9 cellular contexts compared by ENCODE assay signal in the genomic region with DNA sequence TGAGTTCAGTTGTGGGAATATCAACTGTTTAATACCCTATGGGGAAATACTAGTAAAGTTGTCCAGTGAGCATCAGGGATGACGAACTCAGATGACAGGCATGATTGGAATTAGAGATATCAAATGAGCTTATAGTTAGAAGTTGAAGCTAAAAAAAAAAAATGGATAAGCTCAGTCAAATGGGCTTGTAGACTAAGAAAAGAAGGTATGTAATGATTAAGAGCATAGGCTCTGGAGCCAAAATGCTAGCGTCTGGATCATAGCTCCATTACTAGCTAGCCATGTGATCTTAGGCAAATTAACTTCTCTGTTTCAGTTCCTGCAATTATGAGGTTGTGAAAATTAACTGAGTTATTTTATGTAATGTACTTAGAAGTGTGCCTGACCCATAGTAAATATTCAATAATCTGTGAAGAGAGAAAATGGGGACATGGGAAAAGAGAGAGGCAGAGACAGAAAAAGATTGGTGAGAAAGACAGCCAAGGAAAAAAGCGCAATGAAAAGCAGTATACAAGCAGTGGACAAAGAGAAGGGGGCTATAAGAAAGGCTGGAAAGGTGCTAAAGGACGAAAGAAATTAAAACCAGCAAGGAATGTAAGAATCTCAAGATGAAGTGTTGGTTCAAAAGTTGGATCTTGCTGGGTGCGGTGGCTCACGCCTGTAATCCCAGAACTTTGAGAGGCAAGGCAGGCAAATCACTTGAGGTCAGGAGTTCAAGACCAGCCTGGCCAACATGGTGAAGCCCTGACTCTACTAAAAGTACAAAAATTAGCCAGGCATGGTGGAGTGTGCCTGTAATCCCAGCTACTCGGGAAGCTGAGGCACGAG.
A peak's percentile ranks its signal among the peaks of the same experiment; 100 is the strongest.
DNase-seq lines count a peak whose midpoint lies in the region; ATAC-seq lines count a peak whose summit lies in the region.
"Had no signal": no experiment of that assay in that cellular context is flagged by ENCODE, and none has a peak within 500 bp of the region (broad histone marks: within the 10 kb centered on the region; RNA-seq: fewer than 3 reads in every experiment).

No MANE protein-coding gene starts in this region.

- H3K27ac ChIP-seq in rectal smooth muscle tissue (ENCODE audit: low read depth, low read length) = no peak overlapping the region

- H3K36me3 ChIP-seq in rectal smooth muscle tissue (ENCODE audit: control insufficient read depth, insufficient read depth, low read length) = no peaks in the 10 kb centered on the region

- H3K27me3 ChIP-seq in rectal smooth muscle tissue (ENCODE audit: control insufficient read depth, insufficient read depth, low read length) = no peaks in the 10 kb centered on the region

- no peaks in the 10 kb centered on the region for H3K4me1 ChIP-seq in rectal smooth muscle tissue (ENCODE audit: control insufficient read depth, insufficient read depth, low read length)

- H3K9me3 Mint-ChIP-seq in activated T-helper 2 cell treated with anti-CD3 and anti-CD28 coated beads, Interferon-gamma antibody, Interleukin-2, Interleukin-4, amounts not matched to agents 10 μg/mL and 5 μg/mL and 100 μg/mL, durations not matched to agents 14 hours and 24 hours and 36 hours = peaks cover 7% of the 10 kb centered on the region

- peak overlapping the region; percentile 21 for H3K9ac ChIP-seq in rectal smooth muscle tissue (ENCODE audit: low read length)

- peak overlapping the region; percentile 51 for H3K4me3 Mint-ChIP-seq in activated T-helper 2 cell treated with anti-CD3 and anti-CD28 coated beads, Interferon-gamma antibody, Interleukin-2, Interleukin-4, amounts not matched to agents 10 μg/mL and 5 μg/mL and 100 μg/mL, durations not matched to agents 14 hours and 24 hours and 36 hours (ENCODE audit: low read depth)
- H3K4me3 Mint-ChIP-seq: neural crest cell had no signal

- H3K27ac Mint-ChIP-seq in activated T-helper 2 cell treated with anti-CD3 and anti-CD28 coated beads, Interferon-gamma antibody, Interleukin-2, Interleukin-4, amounts not matched to agents 10 μg/mL and 5 μg/mL and 100 μg/mL, durations not matched to agents 14 hours and 24 hours and 36 hours = peak overlapping the region; percentile 90

- DNase-seq in Caki2 (ENCODE audit: low read depth) (peak; percentile 18), NCI-H69 (lab: John Stamatoyannopoulos, UW) (no peak), HuH-7 (ENCODE audit: low spot score) (no peak)
- no peak for DNase-seq in activated T-helper 2 cell treated with anti-CD3 and anti-CD28 coated beads, Interferon-gamma antibody, Interleukin-2, Interleukin-4, amounts not matched to agents 10 μg/mL and 5 μg/mL and 100 μg/mL, durations not matched to agents 14 hours and 24 hours and 36 hours (ENCODE audit: low spot score)

- H3K36me3 Mint-ChIP-seq in activated T-helper 2 cell treated with anti-CD3 and anti-CD28 coated beads, Interferon-gamma antibody, Interleukin-2, Interleukin-4, amounts not matched to agents 10 μg/mL and 5 μg/mL and 100 μg/mL, durations not matched to agents 14 hours and 24 hours and 36 hours (ENCODE audit: low read depth) = peaks cover 3% of the 10 kb centered on the region

- H3K4me1 Mint-ChIP-seq in activated T-helper 2 cell treated with anti-CD3 and anti-CD28 coated beads, Interferon-gamma antibody, Interleukin-2, Interleukin-4, amounts not matched to agents 10 μg/mL and 5 μg/mL and 100 μg/mL, durations not matched to agents 14 hours and 24 hours and 36 hours (ENCODE audit: low read depth) = peaks cover 53% of the 10 kb centered on the region
- H3K4me1 Mint-ChIP-seq: neural crest cell had no signal

- intact Hi-C loops in activated T-helper 2 cell treated with anti-CD3 and anti-CD28 coated beads, Interferon-gamma antibody, Interleukin-2, Interleukin-4, amounts not matched to agents 10 μg/mL and 5 μg/mL and 100 μg/mL, durations not matched to agents 14 hours and 24 hours and 36 hours (cut with micrococcal nuclease) = loop anchor here (5.0 kb wide), 2 partner anchors 199 to 601 kb away; no protein-coding TSS in a partner anchor

- no peak overlapping the region for H3K4me3 ChIP-seq in rectal smooth muscle tissue (ENCODE audit: low read length)

- ATAC-seq in GM19467 (IDR thresholded peaks at IDR 0.05; ENCODE audit: unreplicated experiment) (peak; percentile 44), HG03520 (IDR thresholded peaks at IDR 0.05; ENCODE audit: unreplicated experiment) (peak; percentile 47)
- ATAC-seq in activated CD4-positive, CD25-positive, alpha-beta regulatory T cell treated with anti-CD3 and anti-CD28 coated beads, Interleukin-2, amount 50 U/mL, for 24 hours = no peak

- no peaks in the 10 kb centered on the region for H3K27me3 Mint-ChIP-seq in activated T-helper 2 cell treated with anti-CD3 and anti-CD28 coated beads, Interferon-gamma antibody, Interleukin-2, Interleukin-4, amounts not matched to agents 10 μg/mL and 5 μg/mL and 100 μg/mL, durations not matched to agents 14 hours and 24 hours and 36 hours (ENCODE audit: low read depth)

- in situ Hi-C loops in Caki2 (cut with HindIII; ENCODE audit: low pct_unique_long_range_greater_than_20kb, low sequenced_read_pairs) = no loop called here

Comparison
In these comparisons a context has a peak if more than half of its experiments do, and no peak if none do; other contexts are left out.
1. ATAC-seq: peak in GM19467 (single experiment) and HG03520 (single experiment); none in activated CD4-positive, CD25-positive, alpha-beta regulatory T cell treated with anti-CD3 and anti-CD28 coated beads, Interleukin-2, amount 50 U/mL, for 24 hours (0 of 2).